In genomic region chr17:75263051-75263450, GRCh38 we compare ENCODE assay signal across 10 cellular contexts. TPM values are rescaled to one million over a fixed set of nuclear protein-coding genes. Genes with fewer than 3 reads are reported as not detected.
DNase-seq lines count a peak whose midpoint lies in the region; ATAC-seq and TF ChIP-seq lines count a peak whose summit lies in the region.
"Had no signal": no experiment of that assay in that cellular context is flagged by ENCODE, and none has a peak within 500 bp of the region (broad histone marks: within the 10 kb centered on the region; RNA-seq: fewer than 3 reads in every experiment).

No MANE protein-coding gene starts in this region.

- POLR2A ChIA-PET in HCT116 (lab: Charles Lee): interaction anchor here (0.7 to 2.6 kb wide), 2 partner anchors 26 to 436 kb away, joined by 3 to 13 read pairs; partner anchors contain the start of gene SLC25A19
- POLR2A ChIA-PET in activated CD8-positive, alpha-beta T cell treated with anti-CD3 and anti-CD28 coated beads, Interleukin-2, amount 10 ng/mL, durations not matched to agents 7 days and 5 days (lab: Charles Lee): interaction anchor here (0.7 to 4.1 kb wide), 8 partner anchors 8 to 251 kb away, joined by 3 to 112 read pairs (median 14); partner anchors contain the start of genes GRB2, MIF4GD, MRPL58 and NUP85

- peak in 2 of 3 experiments; percentile 20 to 38; a peak in 3 of 6 replicates for TF ChIP-seq CTCF in HCT116 (IDR thresholded peaks at IDR 0.05 in 2 of 3, conservative IDR thresholded peaks at IDR 0.05 in 1 of 3; ENCODE audit: borderline replicate concordance in 1 of 3, insufficient read depth in 1 of 3, low read depth in 2 of 3, low read length in 2 of 3)

- H3K79me1 ChIP-seq in mesendoderm (ENCODE audit: low read length): peaks cover 29% of the 10 kb centered on the region

- H4K5ac ChIP-seq in mesendoderm (ENCODE audit: low read length): no peak overlapping the region

- H4K20me1 ChIP-seq in BLaER1 treated with 17β-estradiol and CSF1 and Interleukin-3, amounts not matched to agents 10 nM and 100 nM: peaks cover 0 to 44% (median 18%) of the 10 kb centered on the region in 11 experiments; a peak in 10 of 22 replicates
- no peaks in the 10 kb centered on the region for H4K20me1 ChIP-seq in HCT116 (ENCODE audit: insufficient read depth)

- H3K4me3 ChIP-seq in BLaER1 treated with 17β-estradiol and CSF1 and Interleukin-3, amounts not matched to agents 10 nM and 100 nM: peak overlapping the region; percentile 85 to 98 (median 88); a peak in 18 of 20 replicates
- H3K4me3 ChIP-seq in HCT116 (replicated peaks in 1 of 2; ENCODE audit: low read depth in 1 of 2, low read length in 2 of 2) (peak overlapping the region; percentile 83 to 97), mesendoderm (ENCODE audit: low read length) (no peak overlapping the region)

- H3K9me2 ChIP-seq in HCT116 (ENCODE audit: insufficient read depth): no peaks in the 10 kb centered on the region

- no peaks in the 10 kb centered on the region for H3K27me3 ChIP-seq in BLaER1 treated with 17β-estradiol and CSF1 and Interleukin-3, amounts not matched to agents 10 nM and 100 nM
- H3K27me3 ChIP-seq in HCT116 (ENCODE audit: insufficient read depth, low read length) (no peaks in the 10 kb centered on the region), mesendoderm (ENCODE audit: insufficient read depth, low read length, poor library complexity) (no peaks in the 10 kb centered on the region)

- ATAC-seq in HCT116 (no peak), GM21576 (IDR thresholded peaks at IDR 0.05; ENCODE audit: unreplicated experiment) (no peak), HG03342 (IDR thresholded peaks at IDR 0.05; ENCODE audit: unreplicated experiment) (no peak)
- no peak for ATAC-seq in activated CD8-positive, alpha-beta T cell treated with anti-CD3 and anti-CD28 coated beads, Interleukin-2, amount 10 ng/mL, durations not matched to agents 7 days and 5 days

- intact Hi-C loops in HCT116 (cut with micrococcal nuclease): loop anchor here (10.0 kb wide), 1 partner anchor 148 kb away; no protein-coding TSS in a partner anchor

- no CpG with 5 or more reads among the region's 5 CpGs for WGBS in mesendoderm (ENCODE audit: extremely low coverage, insufficient coverage, low lambda C conversion rate)

- no peak overlapping the region for H2AFZ ChIP-seq in HCT116 (ENCODE audit: low read depth, low read length, poor library complexity, severe bottlenecking)

- BruUV-seq in HCT116 (replicated peaks; lab: Mats Ljungman, UMichigan): no TSS peak

- no peak overlapping the region for H3K4ac ChIP-seq in mesendoderm (ENCODE audit: low read depth, low read length)

- H2BK5ac ChIP-seq in mesendoderm (ENCODE audit: low read length): no peak overlapping the region

- H3K9me3 Mint-ChIP-seq in activated CD8-positive, alpha-beta T cell treated with anti-CD3 and anti-CD28 coated beads, Interleukin-2, amount 10 ng/mL, durations not matched to agents 7 days and 5 days (ENCODE audit: insufficient read depth): no peaks in the 10 kb centered on the region

- TF ChIP-seq RAD21 in HCT116 (IDR thresholded peaks at IDR 0.05; ENCODE audit: low read depth): peak; percentile 21; the same call in 1 of the 2 replicates

- H3K36me3 ChIP-seq in BLaER1 treated with 17β-estradiol and CSF1 and Interleukin-3, amounts not matched to agents 10 nM and 100 nM: peaks cover 33 to 65% (median 49%) of the 10 kb centered on the region in 11 experiments
- peaks cover 18 to 39% of the 10 kb centered on the region in 2 experiments; a peak in 3 of 4 replicates for H3K36me3 ChIP-seq in HCT116 (ENCODE audit: control insufficient read depth in 1 of 2, insufficient read depth in 2 of 2, low read length in 2 of 2)
- peaks cover 12% of the 10 kb centered on the region for H3K36me3 ChIP-seq in mesendoderm (ENCODE audit: control insufficient read depth, insufficient read depth, low read length)

- H3K79me2 ChIP-seq in HCT116 (ENCODE audit: insufficient read depth, low read length) (peaks cover 62% of the 10 kb centered on the region), mesendoderm (ENCODE audit: control insufficient read depth, insufficient read depth, low read length) (peaks cover 38% of the 10 kb centered on the region)

- no peak overlapping the region for H2AK5ac ChIP-seq in mesendoderm (ENCODE audit: low read length)

- no peak overlapping the region for H3K23ac ChIP-seq in mesendoderm (ENCODE audit: low read length)

- H2BK120ac ChIP-seq in mesendoderm (ENCODE audit: low read depth, low read length): no peak overlapping the region

- H3K27ac Mint-ChIP-seq in activated CD8-positive, alpha-beta T cell treated with anti-CD3 and anti-CD28 coated beads, Interleukin-2, amount 10 ng/mL, durations not matched to agents 7 days and 5 days: peak overlapping the region; percentile 99

- H4K8ac ChIP-seq in mesendoderm (ENCODE audit: low read depth, low read length): no peak overlapping the region

- peak overlapping the region in 7 of 11 experiments; percentile 95 to 99 (median 97); a peak in 12 of 22 replicates for H3K27ac ChIP-seq in BLaER1 treated with 17β-estradiol and CSF1 and Interleukin-3, amounts not matched to agents 10 nM and 100 nM
- H3K27ac ChIP-seq in HCT116 (ENCODE audit: low read depth, low read length) (no peak overlapping the region), mesendoderm (ENCODE audit: low read depth, low read length) (no peak overlapping the region)

- H3K36me3 Mint-ChIP-seq in activated CD8-positive, alpha-beta T cell treated with anti-CD3 and anti-CD28 coated beads, Interleukin-2, amount 10 ng/mL, durations not matched to agents 7 days and 5 days (ENCODE audit: low read depth): peaks cover 42% of the 10 kb centered on the region

- H3K4me3 Mint-ChIP-seq in activated CD8-positive, alpha-beta T cell treated with anti-CD3 and anti-CD28 coated beads, Interleukin-2, amount 10 ng/mL, durations not matched to agents 7 days and 5 days: peak overlapping the region; percentile 95

- H3K56ac ChIP-seq in mesendoderm (ENCODE audit: low read length): no peak overlapping the region

- DNase-seq in HCT116 (ENCODE audit: low read depth, low spot score) (no peak), mesendoderm (peak; percentile 35), NOMO-1 treated with dmso at 0.1 percent for 144 hours (lab: John Stamatoyannopoulos, UW; ENCODE audit: unreplicated experiment) (no peak), GM03348 (ENCODE audit: low spot score) (no peak)
- no peak for DNase-seq in activated CD8-positive, alpha-beta T cell treated with anti-CD3 and anti-CD28 coated beads, Interleukin-2, amount 10 ng/mL, durations not matched to agents 7 days and 5 days
- DNase-seq: NCI-H1694, SHP77 had no signal

- no peak overlapping the region for H2BK15ac ChIP-seq in mesendoderm (replicated peaks; ENCODE audit: low read depth)

- RAD21 ChIA-PET in HCT116 (lab: Charles Lee; ENCODE audit: low non-redundant PET in 1 of 2, low total read pairs in 2 of 2, uncharacterized antibody in 2 of 2, unreplicated experiment in 2 of 2): interaction anchor here in 1 of 2 experiments (0.8 to 1.2 kb wide), 3 partner anchors 8 to 149 kb away, joined by 3 to 5 read pairs (median 3); partner anchors contain the start of genes GRB2 and MIF4GD

- no peaks in the 10 kb centered on the region for H3K27me3 Mint-ChIP-seq in activated CD8-positive, alpha-beta T cell treated with anti-CD3 and anti-CD28 coated beads, Interleukin-2, amount 10 ng/mL, durations not matched to agents 7 days and 5 days (ENCODE audit: low read depth)

- no peak for TF ChIP-seq POLR2A in HCT116 (IDR thresholded peaks at IDR 0.05; ENCODE audit: borderline replicate concordance, extremely low read depth, insufficient read depth, insufficient read length)

- H3K4me1 Mint-ChIP-seq in activated CD8-positive, alpha-beta T cell treated with anti-CD3 and anti-CD28 coated beads, Interleukin-2, amount 10 ng/mL, durations not matched to agents 7 days and 5 days (ENCODE audit: low read depth): peaks cover 37% of the 10 kb centered on the region

- peak overlapping the region; percentile 95 to 99 (median 99); a peak in 21 of 22 replicates for H3K9ac ChIP-seq in BLaER1 treated with 17β-estradiol and CSF1 and Interleukin-3, amounts not matched to agents 10 nM and 100 nM
- H3K9ac ChIP-seq in HCT116 (ENCODE audit: low read length) (peak overlapping the region; percentile 92), mesendoderm (ENCODE audit: low read length) (peak overlapping the region; percentile 99)

- H3K4me2 ChIP-seq in BLaER1 treated with 17β-estradiol and CSF1 and Interleukin-3, amounts not matched to agents 10 nM and 100 nM: peak overlapping the region; percentile 82 to 98 (median 95)
- H3K4me2 ChIP-seq in HCT116 (ENCODE audit: low read length): peak overlapping the region; percentile 97
- no peak overlapping the region for H3K4me2 ChIP-seq in mesendoderm (ENCODE audit: low read length)

- no peak overlapping the region for H3K18ac ChIP-seq in mesendoderm (ENCODE audit: low read length)

- H3K4me1 ChIP-seq in BLaER1 treated with 17β-estradiol and CSF1 and Interleukin-3, amounts not matched to agents 10 nM and 100 nM: peaks cover 27 to 72% (median 52%) of the 10 kb centered on the region in 10 experiments
- H3K4me1 ChIP-seq in HCT116 (ENCODE audit: control insufficient read depth in 1 of 2, insufficient read depth in 2 of 2, low read length in 2 of 2) (peaks cover 17 to 35% of the 10 kb centered on the region in 2 experiments), mesendoderm (ENCODE audit: control insufficient read depth, low read depth, low read length) (peaks cover 9% of the 10 kb centered on the region)

- no peaks in the 10 kb centered on the region for H3K9me3 ChIP-seq in BLaER1 treated with 17β-estradiol and CSF1 and Interleukin-3, amounts not matched to agents 10 nM and 100 nM (replicated peaks in 1 of 11)
- no peaks in the 10 kb centered on the region for H3K9me3 ChIP-seq in HCT116 (ENCODE audit: control insufficient read depth in 1 of 2, insufficient read depth in 1 of 2, low read depth in 1 of 2, low read length in 2 of 2)

- CTCF ChIA-PET in HCT116 (lab: Charles Lee): interaction anchor here (1.0 to 5.8 kb wide), 5 partner anchors 7 to 149 kb away, joined by 3 to 42 read pairs (median 4); partner anchors contain the start of genes GRB2, MIF4GD and SLC25A19
- CTCF ChIA-PET in activated CD8-positive, alpha-beta T cell treated with anti-CD3 and anti-CD28 coated beads, Interleukin-2, amount 10 ng/mL, durations not matched to agents 7 days and 5 days (lab: Charles Lee): interaction anchor here (0.8 to 4.4 kb wide), 10 partner anchors 9 to 490 kb away, joined by 3 to 98 read pairs (median 4); partner anchors contain the start of genes GRB2, MIF4GD and NUP85

RNA-seq across cellular contexts. Expression of gene MRPS7, which starts 1.4 kb away (rescaled TPM):
- total RNA-seq in HCT116 (2021; ENCODE audit: unreplicated experiment): 104 TPM
- 65.0 and 86.9 TPM in 2 replicates for polyA plus RNA-seq in HCT116 (2012)
- total RNA-seq in activated CD8-positive, alpha-beta T cell treated with anti-CD3 and anti-CD28 coated beads, Interleukin-2, amount 10 ng/mL, durations not matched to agents 7 days and 5 days: 10 to 100 TPM; 62.1 to 66.1 TPM
- 78.5 TPM for polyA plus RNA-seq in mesendoderm (2013, experiment 1 of 2)
- 78.0 TPM for polyA plus RNA-seq in mesendoderm (2013, experiment 2 of 2)

RNA-seq across cellular contexts. Expression of gene GGA3, which starts 1.6 kb away (rescaled TPM):
- 58.3 TPM for total RNA-seq in HCT116 (2021; ENCODE audit: unreplicated experiment)
- 44.4 and 49.7 TPM in 2 replicates for polyA plus RNA-seq in HCT116 (2012)
- total RNA-seq in activated CD8-positive, alpha-beta T cell treated with anti-CD3 and anti-CD28 coated beads, Interleukin-2, amount 10 ng/mL, durations not matched to agents 7 days and 5 days: 10 to 100 TPM; 65.7 to 75.4 TPM
- polyA plus RNA-seq in mesendoderm (2013, experiment 1 of 2): 31.5 TPM
- polyA plus RNA-seq in mesendoderm (2013, experiment 2 of 2): 31.1 TPM

RNA-seq across cellular contexts. Expression of gene MIF4GD, which starts 8.0 kb away (rescaled TPM):
- 35.2 TPM for total RNA-seq in HCT116 (2021; ENCODE audit: unreplicated experiment)
- polyA plus RNA-seq in HCT116 (2012): 50.2 and 52.7 TPM in 2 replicates
- total RNA-seq in activated CD8-positive, alpha-beta T cell treated with anti-CD3 and anti-CD28 coated beads, Interleukin-2, amount 10 ng/mL, durations not matched to agents 7 days and 5 days: 10 to 100 TPM; 52.1 to 56.3 TPM
- 7.8 TPM for polyA plus RNA-seq in mesendoderm (2013, experiment 1 of 2)
- polyA plus RNA-seq in mesendoderm (2013, experiment 2 of 2): 8.2 TPM

RNA-seq across cellular contexts. Expression of gene SLC25A19, which starts 26.2 kb away (rescaled TPM):
- 38.7 TPM for total RNA-seq in HCT116 (2021; ENCODE audit: unreplicated experiment)
- 31.1 and 33.4 TPM in 2 replicates for polyA plus RNA-seq in HCT116 (2012)
- 10 to 100 TPM; 41.1 to 43.6 TPM for total RNA-seq in activated CD8-positive, alpha-beta T cell treated with anti-CD3 and anti-CD28 coated beads, Interleukin-2, amount 10 ng/mL, durations not matched to agents 7 days and 5 days
- polyA plus RNA-seq in mesendoderm (2013, experiment 1 of 2): 25.8 TPM
- 28.6 TPM for polyA plus RNA-seq in mesendoderm (2013, experiment 2 of 2)

RNA-seq across cellular contexts. Expression of gene NUP85, which starts 57.6 kb away (rescaled TPM):
- 164 TPM for total RNA-seq in HCT116 (2021; ENCODE audit: unreplicated experiment)
- polyA plus RNA-seq in HCT116 (2012): 97.9 and 108 TPM in 2 replicates
- total RNA-seq in activated CD8-positive, alpha-beta T cell treated with anti-CD3 and anti-CD28 coated beads, Interleukin-2, amount 10 ng/mL, durations not matched to agents 7 days and 5 days: 100 to 1,000 TPM; 135 TPM
- 61.3 TPM for polyA plus RNA-seq in mesendoderm (2013, experiment 1 of 2)
- 63.1 TPM for polyA plus RNA-seq in mesendoderm (2013, experiment 2 of 2)

Comparison
In these comparisons a context has a peak if more than half of its experiments do, and no peak if none do; other contexts are left out.
1. H3K27ac ChIP-seq: peak in BLaER1 treated with 17β-estradiol and CSF1 and Interleukin-3, amounts not matched to agents 10 nM and 100 nM (7 of 11); none in HCT116 (single experiment) and mesendoderm (single experiment).
2. Peak in every context shown above with its lines, with median percentiles within 50 percentile points of each other: H3K9ac ChIP-seq.